Comparison of ENCODE assay signal across 15 cellular contexts in the genomic region with DNA sequence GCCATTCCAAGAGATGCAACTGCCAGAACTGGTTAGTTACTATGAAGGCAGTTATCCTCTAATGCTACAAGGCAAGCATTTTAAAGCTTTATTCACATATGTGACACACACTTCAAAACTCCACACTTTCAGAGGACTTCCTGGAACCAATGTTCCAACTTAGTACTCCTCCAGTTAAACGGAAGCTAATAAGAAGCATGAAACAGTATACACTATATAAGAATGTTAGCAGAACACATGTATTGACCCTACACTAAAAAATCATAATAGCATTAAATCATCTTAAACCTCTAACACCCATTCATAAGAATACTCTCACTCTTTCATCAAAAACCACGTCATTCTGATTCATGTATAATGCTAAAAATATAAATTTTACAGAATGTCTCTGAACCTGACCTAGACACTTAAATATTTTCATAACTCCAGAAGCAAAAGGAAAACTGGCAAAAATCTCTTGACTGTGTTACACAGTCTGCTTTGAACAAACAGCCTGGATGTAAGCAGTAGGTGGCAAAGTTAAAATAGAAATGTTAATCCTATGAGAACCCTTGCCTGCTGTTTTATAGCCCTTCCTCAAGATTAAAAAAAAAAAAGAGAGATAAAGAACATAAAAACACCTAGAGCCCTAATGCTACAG.
DNase-seq lines count a peak whose midpoint lies in the region; ATAC-seq and TF ChIP-seq lines count a peak whose summit lies in the region.
"Had no signal": no experiment of that assay in that cellular context is flagged by ENCODE, and none has a peak within 500 bp of the region (broad histone marks: within the 10 kb centered on the region; RNA-seq: fewer than 3 reads in every experiment).

No MANE protein-coding gene starts in this region.

- no peak for ATAC-seq in GM18870 (IDR thresholded peaks at IDR 0.05; ENCODE audit: unreplicated experiment)
- no peak for ATAC-seq in HG03175 (IDR thresholded peaks at IDR 0.05; ENCODE audit: unreplicated experiment)
- ATAC-seq: activated naive CD8-positive, alpha-beta T cell treated with anti-CD3 and anti-CD28 coated beads, Interleukin-2, amount 50 U/mL, for 24 hours; CD8-positive, alpha-beta T cell; lower lobe of right lung had no signal

- DNase-seq in HS-5 (ENCODE audit: low read depth) (peak; percentile 58), adipocyte (ENCODE audit: low read depth) (peak; percentile 63), hepatic stellate cell (ENCODE audit: low spot score) (peak; percentile 19), stromal cell of bone marrow (ENCODE audit: low read depth) (peak; percentile 35), NCI-H510A treated with DMSO at 0.1 percent for 48 hours (lab: John Stamatoyannopoulos, UW) (no peak), GM10248 (ENCODE audit: extremely low spot score) (no peak)
- DNase-seq: activated naive CD8-positive, alpha-beta T cell treated with anti-CD3 and anti-CD28 coated beads, Interleukin-2, amount 50 U/mL, for 24 hours; CD8-positive, alpha-beta T cell; effector memory CD4-positive, alpha-beta T cell; hypothalamus; lower lobe of right lung; SHP77 had no signal

- H3K9ac ChIP-seq in adipocyte (ENCODE audit: low read length) = peak overlapping the region; percentile 49

- TF ChIP-seq CTCF in GM10248 (IDR thresholded peaks at IDR 0.05; ENCODE audit: control extremely low read depth, extremely low read depth, low read depth, missing control alignments) = no peak

- H3K4me1 ChIP-seq in adipocyte (ENCODE audit: control insufficient read depth, insufficient read depth, low read length) = peaks cover 66% of the 10 kb centered on the region

- POLR2A ChIA-PET in GM10248 (lab: Yijun Ruan, JAX) = no interaction called here

- CTCF ChIA-PET in GM10248 (lab: Yijun Ruan, JAX) = interaction anchor here (1.8 kb wide), 1 partner anchor 19 kb away, joined by 6 read pairs; no protein-coding TSS in a partner anchor

- H3K27me3 ChIP-seq in adipocyte (replicated peaks; ENCODE audit: control insufficient read depth, insufficient read depth, low read length) = no peaks in the 10 kb centered on the region

- no peak overlapping the region for H3K4me3 ChIP-seq in adipocyte (ENCODE audit: low read length)
- H3K4me3 ChIP-seq: lower lobe of right lung, prostate gland had no signal

- peaks cover 20% of the 10 kb centered on the region for H3K36me3 ChIP-seq in adipocyte (ENCODE audit: control insufficient read depth, insufficient read depth, low read length, severe bottlenecking)
- H3K36me3 ChIP-seq: lower lobe of right lung, prostate gland had no signal

- no peaks in the 10 kb centered on the region for H3K9me3 ChIP-seq in adipocyte (ENCODE audit: control insufficient read depth, low read length)
- H3K9me3 ChIP-seq: lower lobe of right lung, prostate gland had no signal

Comparison
In these comparisons a context has a peak if more than half of its experiments do, and no peak if none do; other contexts are left out.
1. DNase-seq: peak in HS-5 (single experiment), adipocyte (single experiment), hepatic stellate cell (single experiment) and stromal cell of bone marrow (single experiment); none in NCI-H510A treated with DMSO at 0.1 percent for 48 hours (single experiment) and GM10248 (single experiment).